Comparison of ENCODE assay signal across 1 cellular context in the genomic region with DNA sequence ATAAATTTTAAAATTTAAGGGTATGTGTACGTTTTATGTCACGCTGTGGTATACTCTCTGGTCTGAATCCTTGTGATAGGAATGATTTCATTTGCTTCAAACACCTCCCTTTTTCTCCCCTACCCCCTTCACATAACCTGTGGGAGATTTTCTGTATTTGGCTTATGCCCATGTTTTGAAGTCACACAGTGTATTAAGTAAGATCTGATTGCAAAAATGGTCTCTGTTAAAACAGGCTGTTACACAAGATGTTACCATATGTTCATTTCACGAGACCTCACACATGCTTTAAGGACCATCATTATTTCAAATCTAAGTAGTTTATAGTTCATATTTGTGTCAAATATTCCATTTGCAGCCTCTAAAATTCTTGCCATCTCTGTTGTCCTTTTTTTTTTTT.
TF ChIP-seq lines count a peak whose summit lies in the region.

No MANE protein-coding gene starts in this region.

TF ChIP-seq in IMR-90, 13 proteins besides CTCF, POLR2A, EP300 and RAD21 (continued from another document):
- TF ChIP-seq RFX5 (IDR thresholded peaks at IDR 0.05; ENCODE audit: low read depth, low read length) (no peak), CHD1 (IDR thresholded peaks at IDR 0.05; ENCODE audit: low read depth, low read length) (no peak), RCOR1 (IDR thresholded peaks at IDR 0.05; ENCODE audit: insufficient replicate concordance, low read length) (no peak)
